ENCODE assay signal across 1 cellular context in the genomic region with DNA sequence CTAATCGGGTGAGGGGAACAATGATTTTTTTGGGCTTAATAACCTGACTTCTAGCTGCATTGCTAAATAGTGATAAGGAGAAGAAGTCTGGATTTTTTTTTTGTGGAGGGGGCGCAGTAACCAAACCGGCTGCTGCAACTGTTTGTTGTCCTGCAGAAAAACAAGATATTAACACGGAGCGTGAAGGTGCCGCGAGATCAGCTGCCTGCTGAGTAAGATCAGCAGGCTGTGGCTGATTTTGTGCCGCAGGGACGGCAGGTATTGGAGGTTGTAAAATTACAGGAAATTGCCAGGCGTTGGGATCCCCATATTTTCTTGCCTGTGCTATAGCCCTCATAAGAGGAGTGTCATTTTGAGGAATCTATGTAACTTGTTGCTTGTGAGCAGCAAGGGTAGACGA.
TF ChIP-seq lines count a peak whose summit lies in the region.

No MANE protein-coding gene starts in this region.

TF ChIP-seq in K562, 482 proteins besides CTCF, POLR2A, EP300 and RAD21 (continues in another document):
- no peak for TF ChIP-seq SNIP1 (IDR thresholded peaks at IDR 0.05; ENCODE audit: low read depth)
- TF ChIP-seq, protein P1, sequence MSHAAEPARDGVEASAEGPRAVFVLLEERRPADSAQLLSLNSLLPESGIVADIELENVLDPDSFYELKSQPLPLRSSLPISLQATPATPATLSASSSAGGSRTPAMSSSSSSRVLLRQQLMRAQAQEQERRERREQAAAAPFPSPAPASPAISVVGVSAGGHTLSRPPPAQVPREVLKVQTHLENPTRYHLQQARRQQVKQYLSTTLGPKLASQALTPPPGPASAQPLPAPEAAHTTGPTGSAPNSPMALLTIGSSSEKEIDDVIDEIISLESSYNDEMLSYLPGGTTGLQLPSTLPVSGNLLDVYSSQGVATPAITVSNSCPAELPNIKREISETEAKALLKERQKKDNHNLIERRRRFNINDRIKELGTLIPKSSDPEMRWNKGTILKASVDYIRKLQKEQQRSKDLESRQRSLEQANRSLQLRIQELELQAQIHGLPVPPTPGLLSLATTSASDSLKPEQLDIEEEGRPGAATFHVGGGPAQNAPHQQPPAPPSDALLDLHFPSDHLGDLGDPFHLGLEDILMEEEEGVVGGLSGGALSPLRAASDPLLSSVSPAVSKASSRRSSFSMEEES (CRISPR knock-in tag; IDR thresholded peaks at IDR 0.05), result no peak
- no peak for TF ChIP-seq ZNF75A (CRISPR knock-in tag; IDR thresholded peaks at IDR 0.05)
- no peak for TF ChIP-seq MEIS2 (IDR thresholded peaks at IDR 0.05; ENCODE audit: partially characterized antibody)
- TF ChIP-seq TGIF2 (CRISPR knock-in tag; IDR thresholded peaks at IDR 0.05), result no peak
- no peak for TF ChIP-seq KLF6 (CRISPR knock-in tag; IDR thresholded peaks at IDR 0.05; ENCODE audit: borderline replicate concordance)
- TF ChIP-seq PURB (CRISPR knock-in tag; IDR thresholded peaks at IDR 0.05; ENCODE audit: low read depth), result no peak
- TF ChIP-seq FUS (optimal IDR thresholded peaks at IDR 0.05; ENCODE audit: low read depth, low read length), result no peak
- no peak for TF ChIP-seq XRCC4 (IDR thresholded peaks at IDR 0.05; ENCODE audit: extremely low read depth, insufficient read depth, insufficient read length)
- TF ChIP-seq FOXJ2 (tag; IDR thresholded peaks at IDR 0.05), result 0 out of 2 replicates have a peak, but pooled peaks have one; percentile 29
- no peak for TF ChIP-seq TEAD1 (CRISPR knock-in tag; IDR thresholded peaks at IDR 0.05)
- 0 out of 4 replicates have a peak, but pooled peaks of 1 of the 2 experiments have one; percentile 18 for TF ChIP-seq MAZ (CRISPR knock-in tag; conservative IDR thresholded peaks at IDR 0.05 in 1 of 2, IDR thresholded peaks at IDR 0.05 in 1 of 2)
- no peak for TF ChIP-seq ZNF780A (CRISPR knock-in tag; IDR thresholded peaks at IDR 0.05)
- no peak for TF ChIP-seq FOXP1 (CRISPR knock-in tag; IDR thresholded peaks at IDR 0.05)
- TF ChIP-seq KDM5B (IDR thresholded peaks at IDR 0.05; ENCODE audit: insufficient replicate concordance, low read depth, low read length), result no peak
- TF ChIP-seq ELF4 (CRISPR knock-in tag; IDR thresholded peaks at IDR 0.05), result no peak
- TF ChIP-seq JUND (IDR thresholded peaks at IDR 0.05; ENCODE audit: borderline replicate concordance, low read depth, low read length), result no peak
- TF ChIP-seq JUND (tag; IDR thresholded peaks at IDR 0.05; ENCODE audit: borderline replicate concordance, low read depth, low read length), result peak; percentile 33; the same call in 1 of the 3 replicates
- TF ChIP-seq, protein P2, sequence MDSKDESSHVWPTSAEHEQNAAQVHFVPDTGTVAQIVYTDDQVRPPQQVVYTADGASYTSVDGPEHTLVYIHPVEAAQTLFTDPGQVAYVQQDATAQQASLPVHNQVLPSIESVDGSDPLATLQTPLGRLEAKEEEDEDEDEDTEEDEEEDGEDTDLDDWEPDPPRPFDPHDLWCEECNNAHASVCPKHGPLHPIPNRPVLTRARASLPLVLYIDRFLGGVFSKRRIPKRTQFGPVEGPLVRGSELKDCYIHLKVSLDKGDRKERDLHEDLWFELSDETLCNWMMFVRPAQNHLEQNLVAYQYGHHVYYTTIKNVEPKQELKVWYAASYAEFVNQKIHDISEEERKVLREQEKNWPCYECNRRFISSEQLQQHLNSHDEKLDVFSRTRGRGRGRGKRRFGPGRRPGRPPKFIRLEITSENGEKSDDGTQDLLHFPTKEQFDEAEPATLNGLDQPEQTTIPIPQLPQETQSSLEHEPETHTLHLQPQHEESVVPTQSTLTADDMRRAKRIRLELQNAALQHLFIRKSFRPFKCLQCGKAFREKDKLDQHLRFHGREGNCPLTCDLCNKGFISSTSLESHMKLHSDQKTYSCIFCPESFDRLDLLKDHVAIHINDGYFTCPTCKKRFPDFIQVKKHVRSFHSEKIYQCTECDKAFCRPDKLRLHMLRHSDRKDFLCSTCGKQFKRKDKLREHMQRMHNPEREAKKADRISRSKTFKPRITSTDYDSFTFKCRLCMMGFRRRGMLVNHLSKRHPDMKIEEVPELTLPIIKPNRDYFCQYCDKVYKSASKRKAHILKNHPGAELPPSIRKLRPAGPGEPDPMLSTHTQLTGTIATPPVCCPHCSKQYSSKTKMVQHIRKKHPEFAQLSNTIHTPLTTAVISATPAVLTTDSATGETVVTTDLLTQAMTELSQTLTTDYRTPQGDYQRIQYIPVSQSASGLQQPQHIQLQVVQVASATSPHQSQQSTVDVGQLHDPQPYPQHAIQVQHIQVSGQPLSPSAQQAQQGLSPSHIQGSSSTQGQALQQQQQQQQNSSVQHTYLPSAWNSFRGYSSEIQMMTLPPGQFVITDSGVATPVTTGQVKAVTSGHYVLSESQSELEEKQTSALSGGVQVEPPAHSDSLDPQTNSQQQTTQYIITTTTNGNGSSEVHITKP (IDR thresholded peaks at IDR 0.05; ENCODE audit: partially characterized antibody), result peak; percentile 67
- TF ChIP-seq, protein P3, sequence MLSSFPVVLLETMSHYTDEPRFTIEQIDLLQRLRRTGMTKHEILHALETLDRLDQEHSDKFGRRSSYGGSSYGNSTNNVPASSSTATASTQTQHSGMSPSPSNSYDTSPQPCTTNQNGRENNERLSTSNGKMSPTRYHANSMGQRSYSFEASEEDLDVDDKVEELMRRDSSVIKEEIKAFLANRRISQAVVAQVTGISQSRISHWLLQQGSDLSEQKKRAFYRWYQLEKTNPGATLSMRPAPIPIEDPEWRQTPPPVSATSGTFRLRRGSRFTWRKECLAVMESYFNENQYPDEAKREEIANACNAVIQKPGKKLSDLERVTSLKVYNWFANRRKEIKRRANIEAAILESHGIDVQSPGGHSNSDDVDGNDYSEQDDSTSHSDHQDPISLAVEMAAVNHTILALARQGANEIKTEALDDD (IDR thresholded peaks at IDR 0.05), result no peak
- no peak for TF ChIP-seq NR4A1 (CRISPR knock-in tag; IDR thresholded peaks at IDR 0.05)
- TF ChIP-seq NR4A1 (tag; IDR thresholded peaks at IDR 0.05), result no peak
- TF ChIP-seq, protein P4, sequence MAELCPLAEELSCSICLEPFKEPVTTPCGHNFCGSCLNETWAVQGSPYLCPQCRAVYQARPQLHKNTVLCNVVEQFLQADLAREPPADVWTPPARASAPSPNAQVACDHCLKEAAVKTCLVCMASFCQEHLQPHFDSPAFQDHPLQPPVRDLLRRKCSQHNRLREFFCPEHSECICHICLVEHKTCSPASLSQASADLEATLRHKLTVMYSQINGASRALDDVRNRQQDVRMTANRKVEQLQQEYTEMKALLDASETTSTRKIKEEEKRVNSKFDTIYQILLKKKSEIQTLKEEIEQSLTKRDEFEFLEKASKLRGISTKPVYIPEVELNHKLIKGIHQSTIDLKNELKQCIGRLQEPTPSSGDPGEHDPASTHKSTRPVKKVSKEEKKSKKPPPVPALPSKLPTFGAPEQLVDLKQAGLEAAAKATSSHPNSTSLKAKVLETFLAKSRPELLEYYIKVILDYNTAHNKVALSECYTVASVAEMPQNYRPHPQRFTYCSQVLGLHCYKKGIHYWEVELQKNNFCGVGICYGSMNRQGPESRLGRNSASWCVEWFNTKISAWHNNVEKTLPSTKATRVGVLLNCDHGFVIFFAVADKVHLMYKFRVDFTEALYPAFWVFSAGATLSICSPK (IDR thresholded peaks at IDR 0.05; ENCODE audit: borderline replicate concordance), result no peak
- no peak for TF ChIP-seq SIRT6 (IDR thresholded peaks at IDR 0.05; ENCODE audit: low read depth, low read length)
- no peak for TF ChIP-seq MYNN (IDR thresholded peaks at IDR 0.05)
- TF ChIP-seq MYNN (CRISPR knock-in tag; IDR thresholded peaks at IDR 0.05), result no peak
- TF ChIP-seq, protein P5, sequence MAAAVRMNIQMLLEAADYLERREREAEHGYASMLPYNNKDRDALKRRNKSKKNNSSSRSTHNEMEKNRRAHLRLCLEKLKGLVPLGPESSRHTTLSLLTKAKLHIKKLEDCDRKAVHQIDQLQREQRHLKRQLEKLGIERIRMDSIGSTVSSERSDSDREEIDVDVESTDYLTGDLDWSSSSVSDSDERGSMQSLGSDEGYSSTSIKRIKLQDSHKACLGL (CRISPR knock-in tag; IDR thresholded peaks at IDR 0.05; ENCODE audit: borderline replicate concordance, poor library complexity, severe bottlenecking), result no peak
- TF ChIP-seq, protein P6, sequence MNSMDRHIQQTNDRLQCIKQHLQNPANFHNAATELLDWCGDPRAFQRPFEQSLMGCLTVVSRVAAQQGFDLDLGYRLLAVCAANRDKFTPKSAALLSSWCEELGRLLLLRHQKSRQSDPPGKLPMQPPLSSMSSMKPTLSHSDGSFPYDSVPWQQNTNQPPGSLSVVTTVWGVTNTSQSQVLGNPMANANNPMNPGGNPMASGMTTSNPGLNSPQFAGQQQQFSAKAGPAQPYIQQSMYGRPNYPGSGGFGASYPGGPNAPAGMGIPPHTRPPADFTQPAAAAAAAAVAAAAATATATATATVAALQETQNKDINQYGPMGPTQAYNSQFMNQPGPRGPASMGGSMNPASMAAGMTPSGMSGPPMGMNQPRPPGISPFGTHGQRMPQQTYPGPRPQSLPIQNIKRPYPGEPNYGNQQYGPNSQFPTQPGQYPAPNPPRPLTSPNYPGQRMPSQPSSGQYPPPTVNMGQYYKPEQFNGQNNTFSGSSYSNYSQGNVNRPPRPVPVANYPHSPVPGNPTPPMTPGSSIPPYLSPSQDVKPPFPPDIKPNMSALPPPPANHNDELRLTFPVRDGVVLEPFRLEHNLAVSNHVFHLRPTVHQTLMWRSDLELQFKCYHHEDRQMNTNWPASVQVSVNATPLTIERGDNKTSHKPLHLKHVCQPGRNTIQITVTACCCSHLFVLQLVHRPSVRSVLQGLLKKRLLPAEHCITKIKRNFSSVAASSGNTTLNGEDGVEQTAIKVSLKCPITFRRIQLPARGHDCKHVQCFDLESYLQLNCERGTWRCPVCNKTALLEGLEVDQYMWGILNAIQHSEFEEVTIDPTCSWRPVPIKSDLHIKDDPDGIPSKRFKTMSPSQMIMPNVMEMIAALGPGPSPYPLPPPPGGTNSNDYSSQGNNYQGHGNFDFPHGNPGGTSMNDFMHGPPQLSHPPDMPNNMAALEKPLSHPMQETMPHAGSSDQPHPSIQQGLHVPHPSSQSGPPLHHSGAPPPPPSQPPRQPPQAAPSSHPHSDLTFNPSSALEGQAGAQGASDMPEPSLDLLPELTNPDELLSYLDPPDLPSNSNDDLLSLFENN (IDR thresholded peaks at IDR 0.05; ENCODE audit: low read depth in 2 of 2, low read length in 2 of 2), result peak in 1 of 2 experiments; percentile 38; a peak in 1 of 4 replicates
- TF ChIP-seq ZNF282 (CRISPR knock-in tag; IDR thresholded peaks at IDR 0.05), result no peak
- TF ChIP-seq ZNF766 (CRISPR knock-in tag; conservative IDR thresholded peaks at IDR 0.05), result no peak
- no peak for TF ChIP-seq NCOA2 (IDR thresholded peaks at IDR 0.05; ENCODE audit: partially characterized antibody in 2 of 2)
- 0 out of 2 replicates have a peak, but pooled peaks have one; percentile 17 for TF ChIP-seq MAFF (IDR thresholded peaks at IDR 0.05; ENCODE audit: low read length)
- TF ChIP-seq GABPB1 (CRISPR knock-in tag; IDR thresholded peaks at IDR 0.05), result no peak
- TF ChIP-seq, protein P7, sequence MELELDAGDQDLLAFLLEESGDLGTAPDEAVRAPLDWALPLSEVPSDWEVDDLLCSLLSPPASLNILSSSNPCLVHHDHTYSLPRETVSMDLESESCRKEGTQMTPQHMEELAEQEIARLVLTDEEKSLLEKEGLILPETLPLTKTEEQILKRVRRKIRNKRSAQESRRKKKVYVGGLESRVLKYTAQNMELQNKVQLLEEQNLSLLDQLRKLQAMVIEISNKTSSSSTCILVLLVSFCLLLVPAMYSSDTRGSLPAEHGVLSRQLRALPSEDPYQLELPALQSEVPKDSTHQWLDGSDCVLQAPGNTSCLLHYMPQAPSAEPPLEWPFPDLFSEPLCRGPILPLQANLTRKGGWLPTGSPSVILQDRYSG (tag; conservative IDR thresholded peaks at IDR 0.05; ENCODE audit: low read depth), result no peak
- TF ChIP-seq, protein P8, sequence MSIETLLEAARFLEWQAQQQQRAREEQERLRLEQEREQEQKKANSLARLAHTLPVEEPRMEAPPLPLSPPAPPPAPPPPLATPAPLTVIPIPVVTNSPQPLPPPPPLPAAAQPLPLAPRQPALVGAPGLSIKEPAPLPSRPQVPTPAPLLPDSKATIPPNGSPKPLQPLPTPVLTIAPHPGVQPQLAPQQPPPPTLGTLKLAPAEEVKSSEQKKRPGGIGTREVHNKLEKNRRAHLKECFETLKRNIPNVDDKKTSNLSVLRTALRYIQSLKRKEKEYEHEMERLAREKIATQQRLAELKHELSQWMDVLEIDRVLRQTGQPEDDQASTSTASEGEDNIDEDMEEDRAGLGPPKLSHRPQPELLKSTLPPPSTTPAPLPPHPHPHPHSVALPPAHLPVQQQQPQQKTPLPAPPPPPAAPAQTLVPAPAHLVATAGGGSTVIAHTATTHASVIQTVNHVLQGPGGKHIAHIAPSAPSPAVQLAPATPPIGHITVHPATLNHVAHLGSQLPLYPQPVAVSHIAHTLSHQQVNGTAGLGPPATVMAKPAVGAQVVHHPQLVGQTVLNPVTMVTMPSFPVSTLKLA (conservative IDR thresholded peaks at IDR 0.05), result 0 out of 4 replicates have a peak, but pooled peaks of 1 of the 2 experiments have one; percentile 6
- TF ChIP-seq IFI16 (CRISPR knock-in tag; IDR thresholded peaks at IDR 0.05), result no peak
- TF ChIP-seq ZNF444 (CRISPR knock-in tag; IDR thresholded peaks at IDR 0.05), result no peak
- no peak for TF ChIP-seq CBFA2T3 (IDR thresholded peaks at IDR 0.05)
- no peak for TF ChIP-seq EWSR1 (IDR thresholded peaks at IDR 0.05; ENCODE audit: borderline replicate concordance, low read depth, partially characterized antibody)
